In genomic region chr3:126261037-126261436, GRCh38 we compare ENCODE assay signal across 2 cellular contexts.
TF ChIP-seq lines count a peak whose summit lies in the region.

No MANE protein-coding gene starts in this region.

TF ChIP-seq in IMR-90, 13 proteins besides CTCF, POLR2A, EP300 and RAD21:
- peak; percentile 99 for TF ChIP-seq CEBPB (IDR thresholded peaks at IDR 0.05; ENCODE audit: low read depth, low read length)
- TF ChIP-seq ELK1 (IDR thresholded peaks at IDR 0.05; ENCODE audit: borderline replicate concordance, low read depth, low read length), result no peak
- no peak for TF ChIP-seq MAFK (IDR thresholded peaks at IDR 0.05; ENCODE audit: low read depth, low read length)
- no peak for TF ChIP-seq CHD1 (IDR thresholded peaks at IDR 0.05; ENCODE audit: low read depth, low read length)
- TF ChIP-seq MAZ (IDR thresholded peaks at IDR 0.05; ENCODE audit: borderline replicate concordance, low read depth, low read length), result peak; percentile 62; the same call in 1 of the 2 replicates

TF ChIP-seq in K562, 482 proteins besides CTCF, POLR2A, EP300 and RAD21 (continues in another document):
- TF ChIP-seq SOX6 (IDR thresholded peaks at IDR 0.05) (0 out of 2 replicates have a peak, but pooled peaks have one; percentile 9), ZNF766 (CRISPR knock-in tag; conservative IDR thresholded peaks at IDR 0.05) (peak; percentile 53; the same call in 1 of the 2 replicates), ARID1B (IDR thresholded peaks at IDR 0.05) (peak; percentile 28; the same call in 1 of the 2 replicates), DEAF1 (CRISPR knock-in tag; IDR thresholded peaks at IDR 0.05) (0 out of 2 replicates have a peak, but pooled peaks have one; percentile 10), JUNB (CRISPR knock-in tag; conservative IDR thresholded peaks at IDR 0.05) (no peak), BRCA1 (IDR thresholded peaks at IDR 0.05) (no peak), BRCA1 (CRISPR knock-in tag; IDR thresholded peaks at IDR 0.05) (no peak), RBFOX2 (IDR thresholded peaks at IDR 0.05; ENCODE audit: low read depth, low read length) (peak; percentile 58), ZNF561 (CRISPR knock-in tag; conservative IDR thresholded peaks at IDR 0.05) (no peak), JUND (IDR thresholded peaks at IDR 0.05; ENCODE audit: borderline replicate concordance, low read depth, low read length) (peak; percentile 77), JUND (tag; IDR thresholded peaks at IDR 0.05; ENCODE audit: borderline replicate concordance, low read depth, low read length) (no peak), ZEB2 (IDR thresholded peaks at IDR 0.05) (no peak), SMAD3 (CRISPR knock-in tag; conservative IDR thresholded peaks at IDR 0.05) (0 out of 2 replicates have a peak, but pooled peaks have one; percentile 46), CEBPG (CRISPR knock-in tag; IDR thresholded peaks at IDR 0.05) (peak; percentile 97), CEBPG (tag; conservative IDR thresholded peaks at IDR 0.05 in 1 of 2, IDR thresholded peaks at IDR 0.05 in 1 of 2) (peak; percentile 95 to 98), ZNF584 (CRISPR knock-in tag; IDR thresholded peaks at IDR 0.05; ENCODE audit: low read depth) (peak; percentile 56; the same call in 1 of the 2 replicates), MCM3 (IDR thresholded peaks at IDR 0.05) (no peak), CBX2 (IDR thresholded peaks at IDR 0.05; ENCODE audit: insufficient read depth, low read length, poor library complexity, severe bottlenecking) (no peak), ZBTB9 (CRISPR knock-in tag; IDR thresholded peaks at IDR 0.05) (0 out of 2 replicates have a peak, but pooled peaks have one; percentile 43), ATF4 (CRISPR knock-in tag; IDR thresholded peaks at IDR 0.05) (peak; percentile 99), EP400 (IDR thresholded peaks at IDR 0.05) (peak; percentile 61; the same call in 1 of the 2 replicates), JUN (IDR thresholded peaks at IDR 0.05; ENCODE audit: borderline replicate concordance, low read depth, low read length) (peak; percentile 32; the same call in 1 of the 2 replicates), JUN (CRISPR knock-in tag; IDR thresholded peaks at IDR 0.05; ENCODE audit: borderline replicate concordance) (no peak), ZNF395 (CRISPR knock-in tag; IDR thresholded peaks at IDR 0.05) (peak; percentile 71; the same call in 1 of the 2 replicates), ZNF239 (CRISPR knock-in tag; IDR thresholded peaks at IDR 0.05) (peak; percentile 21; the same call in 1 of the 2 replicates), IRF9 (tag; IDR thresholded peaks at IDR 0.05) (peak; percentile 87), L3MBTL2 (IDR thresholded peaks at IDR 0.05) (0 out of 2 replicates have a peak, but pooled peaks have one; percentile 27), BCL6 (CRISPR knock-in tag; IDR thresholded peaks at IDR 0.05) (0 out of 2 replicates have a peak, but pooled peaks have one; percentile 45), MGA (IDR thresholded peaks at IDR 0.05) (peak; percentile 52; the same call in 1 of the 2 replicates), ATF3 (IDR thresholded peaks at IDR 0.05) (peak; percentile 92), ATF3 (CRISPR knock-in tag; conservative IDR thresholded peaks at IDR 0.05) (no peak), ZSCAN32 (CRISPR knock-in tag; IDR thresholded peaks at IDR 0.05) (peak; percentile 98), ZNF449 (CRISPR knock-in tag; IDR thresholded peaks at IDR 0.05) (peak; percentile 41; the same call in 1 of the 2 replicates), RHOXF2B (CRISPR knock-in tag; conservative IDR thresholded peaks at IDR 0.05) (no peak), ZNF668 (CRISPR knock-in tag; IDR thresholded peaks at IDR 0.05) (no peak), CEBPB (tag; IDR thresholded peaks at IDR 0.05) (peak; percentile 92), MYC (IDR thresholded peaks at IDR 0.05; ENCODE audit: low read depth, low read length) (0 out of 2 replicates have a peak, but pooled peaks have one; percentile 21), MYC (CRISPR knock-in tag; IDR thresholded peaks at IDR 0.05; ENCODE audit: borderline replicate concordance, low read depth) (no peak), BACH1 (tag; IDR thresholded peaks at IDR 0.05) (0 out of 2 replicates have a peak, but pooled peaks have one; percentile 3), ATF7 (IDR thresholded peaks at IDR 0.05) (peak; percentile 67; the same call in 1 of the 2 replicates), ZNF583 (CRISPR knock-in tag; IDR thresholded peaks at IDR 0.05) (0 out of 2 replicates have a peak, but pooled peaks have one; percentile 59), TRIM24 (IDR thresholded peaks at IDR 0.05) (peak; percentile 97)
